21 cellular contexts compared by ENCODE assay signal in the genomic region with DNA sequence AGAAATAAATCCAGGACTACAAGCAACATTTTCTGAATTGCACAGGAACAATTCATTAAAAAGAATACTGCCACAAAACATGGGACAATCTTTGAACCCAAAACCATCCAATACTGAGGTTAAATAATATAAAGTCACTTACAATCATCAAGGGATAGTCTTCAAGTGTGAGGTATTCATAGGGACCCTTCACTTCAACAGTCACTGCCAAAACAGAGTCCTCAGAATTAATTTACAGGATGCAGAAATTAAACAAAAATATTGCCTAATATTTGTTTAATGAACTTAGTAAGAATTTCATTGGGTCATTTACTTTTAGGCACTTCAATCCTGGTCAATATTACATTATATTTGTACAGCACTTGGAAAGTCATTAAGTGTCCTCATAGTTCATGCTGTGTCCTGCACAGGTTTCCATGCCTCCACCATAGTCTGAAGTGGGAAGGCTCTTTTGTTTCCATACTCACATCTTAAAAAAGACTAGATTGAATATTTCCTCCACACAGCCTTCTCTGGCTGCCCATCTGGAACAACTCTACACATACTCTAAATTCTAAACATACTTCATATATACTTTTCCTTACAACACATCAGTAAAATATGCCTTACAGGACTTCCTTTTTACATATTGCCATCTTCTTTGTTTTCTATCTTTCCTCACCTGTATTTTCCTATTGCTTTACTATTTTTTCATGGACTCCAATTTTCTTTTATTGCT. TPM values are rescaled to one million over a fixed set of nuclear protein-coding genes. Genes with fewer than 3 reads are reported as not detected.
DNase-seq lines count a peak whose midpoint lies in the region; ATAC-seq and TF ChIP-seq lines count a peak whose summit lies in the region.
"Had no signal": no experiment of that assay in that cellular context is flagged by ENCODE, and none has a peak within 500 bp of the region (broad histone marks: within the 10 kb centered on the region; RNA-seq: fewer than 3 reads in every experiment).

No MANE protein-coding gene starts in this region.

- H3K4me3 ChIP-seq in AG10803 (ENCODE audit: low read length), result no peak overlapping the region
- H3K4me3 ChIP-seq: K562, smooth muscle cell, tibial artery had no signal

- peak; percentile 54 for ATAC-seq in SK-N-SH treated with all-trans-retinoic acid at 6 μM for 48 hours
- ATAC-seq: K562; stimulated activated naive CD8-positive, alpha-beta T cell treated with anti-CD3 and anti-CD28 coated beads, Interleukin-15, Interleukin-2, amounts not matched to agents 100 U/mL and 50 U/mL, for 24 hours had no signal

- DNase-seq in AG10803 (ENCODE audit: low read depth) (peak; percentile 16), EL (peak; percentile 40), kidney tubule cell (ENCODE audit: low spot score) (peak; percentile 34), H4 (ENCODE audit: low spot score) (no peak), NCI-H2227 treated with DMSO at 0.1 percent for 48 hours (lab: John Stamatoyannopoulos, UW) (no peak), COLO668 (lab: John Stamatoyannopoulos, UW; ENCODE audit: unreplicated experiment) (no peak)
- DNase-seq: activated CD4-positive, alpha-beta T cell treated with anti-CD3 and anti-CD28 coated beads, Interleukin-2, amount 10 ng/mL, durations not matched to agents 24 days and 14 days; activated CD8-positive, alpha-beta memory T cell treated with anti-CD3 and anti-CD28 coated beads, Interleukin-2, amount 50 U/mL, for 48 hours; anterior cingulate cortex; caudate nucleus; effector CD4-positive, alpha-beta T cell; NCI-H1436 treated with DMSO at 0.1 percent for 48 hours; NCI-H748 treated with DMSO at 0.1 percent for 48 hours; OCI-M1; SHP77; stimulated activated CD4-positive, alpha-beta T cell treated with anti-CD3 and anti-CD28 coated beads, Interleukin-4, amount 100 ng/mL, for 1 hour; stimulated activated naive CD8-positive, alpha-beta T cell treated with anti-CD3 and anti-CD28 coated beads, Interleukin-15, Interleukin-2, amounts not matched to agents 100 U/mL and 50 U/mL, for 24 hours; tibial artery had no signal

- no peak for TF ChIP-seq CTCF in AG10803 (conservative IDR thresholded peaks at IDR 0.05; ENCODE audit: low read length)

TF ChIP-seq in SK-N-SH treated with all-trans-retinoic acid at 6 μM for 48 hours, 23 proteins besides CTCF, POLR2A, EP300 and RAD21:
- no peak for TF ChIP-seq ISL1 (CRISPR knock-in tag; IDR thresholded peaks at IDR 0.05)
- TF ChIP-seq TCF4 (CRISPR knock-in tag; IDR thresholded peaks at IDR 0.05; ENCODE audit: borderline replicate concordance), result no peak
- TF ChIP-seq TOX (CRISPR knock-in tag; IDR thresholded peaks at IDR 0.05; ENCODE audit: borderline replicate concordance), result no peak
- no peak for TF ChIP-seq ZFP30 (CRISPR knock-in tag; IDR thresholded peaks at IDR 0.05)
- no peak for TF ChIP-seq RARB (CRISPR knock-in tag; IDR thresholded peaks at IDR 0.05)
- no peak for TF ChIP-seq BACH2 (CRISPR knock-in tag; IDR thresholded peaks at IDR 0.05; ENCODE audit: borderline replicate concordance)
- TF ChIP-seq ZNF565 (CRISPR knock-in tag; conservative IDR thresholded peaks at IDR 0.05; ENCODE audit: low read depth), result no peak
- TF ChIP-seq, protein P1, sequence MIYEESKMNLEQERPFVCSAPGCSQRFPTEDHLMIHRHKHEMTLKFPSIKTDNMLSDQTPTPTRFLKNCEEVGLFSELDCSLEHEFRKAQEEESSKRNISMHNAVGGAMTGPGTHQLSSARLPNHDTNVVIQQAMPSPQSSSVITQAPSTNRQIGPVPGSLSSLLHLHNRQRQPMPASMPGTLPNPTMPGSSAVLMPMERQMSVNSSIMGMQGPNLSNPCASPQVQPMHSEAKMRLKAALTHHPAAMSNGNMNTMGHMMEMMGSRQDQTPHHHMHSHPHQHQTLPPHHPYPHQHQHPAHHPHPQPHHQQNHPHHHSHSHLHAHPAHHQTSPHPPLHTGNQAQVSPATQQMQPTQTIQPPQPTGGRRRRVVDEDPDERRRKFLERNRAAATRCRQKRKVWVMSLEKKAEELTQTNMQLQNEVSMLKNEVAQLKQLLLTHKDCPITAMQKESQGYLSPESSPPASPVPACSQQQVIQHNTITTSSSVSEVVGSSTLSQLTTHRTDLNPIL (CRISPR knock-in tag; IDR thresholded peaks at IDR 0.05; ENCODE audit: low read depth), result no peak
- no peak for TF ChIP-seq PPARA (CRISPR knock-in tag; IDR thresholded peaks at IDR 0.05; ENCODE audit: borderline replicate concordance)
- TF ChIP-seq OSR1 (CRISPR knock-in tag; IDR thresholded peaks at IDR 0.05), result no peak
- TF ChIP-seq, protein P2, sequence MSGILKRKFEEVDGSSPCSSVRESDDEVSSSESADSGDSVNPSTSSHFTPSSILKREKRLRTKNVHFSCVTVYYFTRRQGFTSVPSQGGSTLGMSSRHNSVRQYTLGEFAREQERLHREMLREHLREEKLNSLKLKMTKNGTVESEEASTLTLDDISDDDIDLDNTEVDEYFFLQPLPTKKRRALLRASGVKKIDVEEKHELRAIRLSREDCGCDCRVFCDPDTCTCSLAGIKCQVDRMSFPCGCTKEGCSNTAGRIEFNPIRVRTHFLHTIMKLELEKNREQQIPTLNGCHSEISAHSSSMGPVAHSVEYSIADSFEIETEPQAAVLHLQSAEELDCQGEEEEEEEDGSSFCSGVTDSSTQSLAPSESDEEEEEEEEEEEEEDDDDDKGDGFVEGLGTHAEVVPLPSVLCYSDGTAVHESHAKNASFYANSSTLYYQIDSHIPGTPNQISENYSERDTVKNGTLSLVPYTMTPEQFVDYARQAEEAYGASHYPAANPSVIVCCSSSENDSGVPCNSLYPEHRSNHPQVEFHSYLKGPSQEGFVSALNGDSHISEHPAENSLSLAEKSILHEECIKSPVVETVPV (CRISPR knock-in tag; IDR thresholded peaks at IDR 0.05), result no peak
- no peak for TF ChIP-seq GLIS3 (CRISPR knock-in tag; IDR thresholded peaks at IDR 0.05)
- TF ChIP-seq ZNF8 (CRISPR knock-in tag; IDR thresholded peaks at IDR 0.05), result no peak

RNA-seq across cellular contexts. Expression of a gene that starts 31.6 kb away (rescaled TPM):
- total RNA-seq in H4 (2014; rRNA removed; shearing (Covaris generic)), result 23.5 and 26.6 TPM in 2 replicates

RNA-seq across cellular contexts. Expression of a gene that starts 33.3 kb away (rescaled TPM):
- 10.4 and 16.1 TPM in 2 replicates for total RNA-seq in H4 (2014; rRNA removed; shearing (Covaris generic))

RNA-seq across cellular contexts. Expression of a gene that starts 33.5 kb away (rescaled TPM):
- total RNA-seq in H4 (2014; rRNA removed; shearing (Covaris generic)), result 46.7 and 52.1 TPM in 2 replicates

Comparison
In these comparisons a context has a peak if more than half of its experiments do, and no peak if none do; other contexts are left out.
1. DNase-seq: peak in AG10803 (single experiment), EL (single experiment) and kidney tubule cell (single experiment); none in H4 (single experiment), NCI-H2227 treated with DMSO at 0.1 percent for 48 hours (single experiment) and COLO668 (single experiment).